ENCODE assay signal across 14 cellular contexts in genomic region chr9:104605527-104605926, GRCh38. TPM values are rescaled to one million over a fixed set of nuclear protein-coding genes. Genes with fewer than 3 reads are reported as not detected.
"Had no signal": no experiment of that assay in that cellular context is flagged by ENCODE, and none has a peak within 500 bp of the region (broad histone marks: within the 10 kb centered on the region; RNA-seq: fewer than 3 reads in every experiment).

Gene OR13C2 (minus strand): TSS chr9:104605627. CDS start chr9:104605627, 0 bp downstream.

RNA-seq across cellular contexts. Expression of gene OR13C2, which starts in this region (rescaled TPM):
- total RNA-seq: activated B cell treated with CpG ODN at 0.5 μM for 24 hours; activated CD4-positive, alpha-beta memory T cell treated with anti-CD3 and anti-CD28 coated beads for 36 hours; activated CD4-positive, alpha-beta memory T cell treated with anti-CD3 and anti-CD28 coated beads, Interleukin-2, amount 10 ng/mL, durations not matched to agents 7 days and 5 days; activated CD4-positive, alpha-beta T cell treated with anti-CD3 and anti-CD28 coated beads for 36 hours; activated CD4-positive, alpha-beta T cell treated with anti-CD3 and anti-CD28 coated beads, Interleukin-2, amount 10 ng/mL, durations not matched to agents 24 days and 14 days; activated CD4-positive, alpha-beta T cell treated with anti-CD3 and anti-CD28 coated beads, Interleukin-2, amount 10 ng/mL, durations not matched to agents 7 days and 5 days; activated CD8-positive, alpha-beta memory T cell treated with anti-CD3 and anti-CD28 coated beads for 36 hours; activated CD8-positive, alpha-beta memory T cell treated with anti-CD3 and anti-CD28 coated beads, Interleukin-2, amount 10 ng/mL, durations not matched to agents 7 days and 5 days; activated CD8-positive, alpha-beta T cell treated with anti-CD3 and anti-CD28 coated beads for 36 hours; activated CD8-positive, alpha-beta T cell treated with anti-CD3 and anti-CD28 coated beads, Interleukin-2, amount 10 ng/mL, durations not matched to agents 7 days and 5 days; T-helper 1 cell treated with Interleukin-12 subunit alpha and Interleukin-12 subunit beta and Interleukin-4 antibody, amounts not matched to agents 30 ng/mL and 1 ng/mL, for 36 hours; T-helper 17 cell; T-helper 2 cell treated with Interferon-gamma antibody and Interleukin-4, amounts not matched to agents 100 ng/mL and 5 ng/mL, for 36 hours; WTC11 had no signal
